ENCODE assay signal across 1 cellular context in genomic region chr4:128265550-128265949, GRCh38.
TF ChIP-seq lines count a peak whose summit lies in the region.

No MANE protein-coding gene starts in this region.

TF ChIP-seq in HEK293, 187 proteins besides CTCF, POLR2A, EP300 and RAD21 (continued from another document):
- TF ChIP-seq ZNF518A (tag by site-specific recombination; conservative IDR thresholded peaks at IDR 0.05; ENCODE audit: low read depth) (peak; percentile 50; the same call in 1 of the 2 replicates), ZNF510 (tag by site-specific recombination; IDR thresholded peaks at IDR 0.05; ENCODE audit: insufficient replicate concordance) (peak; percentile 71), ZNF558 (tag by site-specific recombination; IDR thresholded peaks at IDR 0.05) (peak; percentile 56; the same call in 1 of the 2 replicates)
- TF ChIP-seq, protein P1, sequence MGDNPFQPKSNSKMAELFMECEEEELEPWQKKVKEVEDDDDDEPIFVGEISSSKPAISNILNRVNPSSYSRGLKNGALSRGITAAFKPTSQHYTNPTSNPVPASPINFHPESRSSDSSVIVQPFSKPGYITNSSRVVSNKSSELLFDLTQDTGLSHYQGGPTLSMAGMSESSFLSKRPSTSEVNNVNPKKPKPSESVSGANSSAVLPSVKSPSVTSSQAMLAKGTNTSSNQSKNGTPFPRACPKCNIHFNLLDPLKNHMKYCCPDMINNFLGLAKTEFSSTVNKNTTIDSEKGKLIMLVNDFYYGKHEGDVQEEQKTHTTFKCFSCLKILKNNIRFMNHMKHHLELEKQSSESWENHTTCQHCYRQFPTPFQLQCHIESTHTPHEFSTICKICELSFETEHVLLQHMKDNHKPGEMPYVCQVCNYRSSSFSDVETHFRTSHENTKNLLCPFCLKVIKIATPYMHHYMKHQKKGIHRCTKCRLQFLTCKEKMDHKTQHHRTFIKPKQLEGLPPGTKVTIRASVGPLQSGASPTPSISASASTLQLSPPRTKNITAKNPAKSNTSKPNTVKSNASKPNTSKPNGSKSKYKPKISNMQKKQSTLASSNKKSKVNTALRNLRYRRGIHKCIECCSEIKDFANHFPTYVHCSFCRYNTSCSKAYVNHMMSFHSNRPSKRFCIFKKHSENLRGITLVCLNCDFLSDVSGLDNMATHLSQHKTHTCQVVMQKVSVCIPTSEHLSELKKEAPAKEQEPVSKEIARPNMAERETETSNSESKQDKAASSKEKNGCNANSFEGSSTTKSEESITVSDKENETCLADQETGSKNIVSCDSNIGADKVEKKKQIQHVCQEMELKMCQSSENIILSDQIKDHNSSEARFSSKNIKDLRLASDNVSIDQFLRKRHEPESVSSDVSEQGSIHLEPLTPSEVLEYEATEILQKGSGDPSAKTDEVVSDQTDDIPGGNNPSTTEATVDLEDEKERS (tag by site-specific recombination; IDR thresholded peaks at IDR 0.05), result peak; percentile 80; the same call in 1 of the 2 replicates
